8 cellular contexts compared by ENCODE assay signal in genomic region chr7:129091484-129092002, GRCh38. TPM values are rescaled to one million over a fixed set of nuclear protein-coding genes. Genes with fewer than 3 reads are reported as not detected.
DNase-seq lines count a peak whose midpoint lies in the region; TF ChIP-seq lines count a peak whose summit lies in the region.

No MANE protein-coding gene starts in this region.

- H3K9me3 ChIP-seq in endodermal cell (ENCODE audit: control insufficient read depth, low read length): no peaks in the 10 kb centered on the region

- H3K27ac ChIP-seq in endodermal cell (ENCODE audit: low read depth, low read length): no peak overlapping the region

- H3K27me3 Mint-ChIP-seq in endodermal cell (ENCODE audit: insufficient read depth): peaks cover 13% of the 10 kb centered on the region

- no peaks in the 10 kb centered on the region for H3K4me1 ChIP-seq in endodermal cell (ENCODE audit: control insufficient read depth, insufficient read depth, low read length)

- TF ChIP-seq CTCF in endodermal cell (conservative IDR thresholded peaks at IDR 0.05): peak; percentile 99

- no peak overlapping the region for H3K4me3 ChIP-seq in endodermal cell (ENCODE audit: low read length)

- H3K27ac Mint-ChIP-seq in endodermal cell: no peak overlapping the region

- no peaks in the 10 kb centered on the region for H3K36me3 ChIP-seq in endodermal cell (ENCODE audit: control insufficient read depth, insufficient read depth, low read length)

- H3K36me3 Mint-ChIP-seq in endodermal cell (ENCODE audit: low read depth): no peaks in the 10 kb centered on the region

- no peaks in the 10 kb centered on the region for H3K9me3 Mint-ChIP-seq in endodermal cell

- 6 to 9% methylated on average over 3 to 11 of the region's 11 CpGs for WGBS in endodermal cell (ENCODE audit: insufficient coverage in 1 of 2, insufficient read length in 1 of 2), 2 experiments

- peak; percentile 92 for DNase-seq in DMS 273 (lab: John Stamatoyannopoulos, UW; ENCODE audit: unreplicated experiment)
- no peak for DNase-seq in DMS 273 treated with DMSO at 0.1 percent for 48 hours (lab: John Stamatoyannopoulos, UW)
- peak; percentile 69 for DNase-seq in HPDE6-E6E7 (ENCODE audit: extremely low spot score)
- DNase-seq in NCI-H82 treated with DMSO at 0.1 percent for 48 hours (lab: John Stamatoyannopoulos, UW; ENCODE audit: unreplicated experiment): peak; percentile 4
- peak; percentile 66 to 75 for DNase-seq in activated CD8-positive, alpha-beta memory T cell treated with anti-CD3 and anti-CD28 coated beads for 4 hours (ENCODE audit: low read depth in 2 of 2)
- peak; percentile 99 for DNase-seq in endodermal cell
- DNase-seq in mesenteric fat pad (ENCODE audit: low spot score): peak; percentile 91
- peak; percentile 79 to 87 for DNase-seq in stimulated activated CD8-positive, alpha-beta memory T cell treated with anti-CD3 and anti-CD28 coated beads, Interleukin-2, amount 100 ng/mL, for 48 hours (ENCODE audit: low read depth in 2 of 2)

- peaks cover 3% of the 10 kb centered on the region for H3K4me1 Mint-ChIP-seq in endodermal cell

- H3K4me3 Mint-ChIP-seq in endodermal cell: no peak overlapping the region

- H3K27me3 ChIP-seq in endodermal cell (ENCODE audit: control insufficient read depth, insufficient read depth, low read length, poor library complexity, severe bottlenecking): no peaks in the 10 kb centered on the region

- H3K9ac ChIP-seq in endodermal cell (ENCODE audit: extremely low read depth, low read length, poor library complexity, severe bottlenecking): no peak overlapping the region

RNA-seq across cellular contexts. Expression of gene TNPO3, which starts 36.6 kb away (rescaled TPM):
- total RNA-seq in endodermal cell (10 to 100 TPM; 68.0 to 73.1 TPM), mesenteric fat pad (34.7 TPM)
- 60.2 TPM for polyA plus RNA-seq in endodermal cell (2013, experiment 1 of 2)
- 55.3 TPM for polyA plus RNA-seq in endodermal cell (2013, experiment 2 of 2)

RNA-seq across cellular contexts. Expression of gene TSPAN33, which starts 53.0 kb away (rescaled TPM):
- total RNA-seq in endodermal cell (10 to 100 TPM; 33.2 to 35.6 TPM), mesenteric fat pad (9.7 TPM)
- polyA plus RNA-seq in endodermal cell (2013, experiment 1 of 2): 23.2 TPM
- polyA plus RNA-seq in endodermal cell (2013, experiment 2 of 2): 23.9 TPM
